8 cellular contexts compared by ENCODE assay signal in the genomic region with DNA sequence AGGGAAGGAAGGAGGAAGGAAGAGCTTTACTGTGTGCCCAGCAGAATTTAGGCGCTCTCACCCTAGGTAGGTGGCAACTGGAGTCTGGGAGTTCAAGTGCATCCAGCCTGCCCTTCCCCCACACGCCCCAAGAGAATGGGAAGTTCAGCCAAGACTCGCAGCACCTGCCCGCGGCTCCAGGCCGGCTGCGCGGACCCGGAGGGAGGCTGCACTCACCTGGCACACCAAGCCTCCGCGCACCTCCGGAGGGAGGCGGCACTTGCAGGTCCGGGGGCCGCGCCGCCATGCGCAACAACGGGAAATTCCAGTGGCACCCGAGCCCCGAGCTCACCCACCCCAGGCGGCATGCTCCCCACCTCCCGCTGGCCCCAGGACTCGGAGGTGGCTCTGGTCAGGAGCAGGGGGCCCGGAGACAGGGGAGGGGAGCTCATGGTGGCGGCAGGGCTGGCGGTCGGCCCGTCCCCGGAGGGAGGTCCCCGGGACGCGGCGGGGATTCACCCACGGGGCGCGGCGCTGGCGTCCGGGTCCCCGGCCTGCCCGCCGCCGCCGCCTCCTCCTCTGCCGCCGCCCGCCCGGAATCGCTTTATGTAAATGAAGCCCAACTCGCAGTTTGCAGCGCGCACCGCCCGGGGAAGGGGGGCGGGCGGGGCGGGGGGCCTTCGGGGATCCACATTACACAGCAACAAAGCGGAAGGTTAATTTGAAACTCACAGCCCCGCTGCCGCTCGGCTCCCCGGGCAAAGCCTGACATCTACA. TPM values are rescaled to one million over a fixed set of nuclear protein-coding genes. Genes with fewer than 3 reads are reported as not detected.
DNase-seq lines count a peak whose midpoint lies in the region; ATAC-seq, FAIRE-seq and TF ChIP-seq lines count a peak whose summit lies in the region.

A gene with protein sequence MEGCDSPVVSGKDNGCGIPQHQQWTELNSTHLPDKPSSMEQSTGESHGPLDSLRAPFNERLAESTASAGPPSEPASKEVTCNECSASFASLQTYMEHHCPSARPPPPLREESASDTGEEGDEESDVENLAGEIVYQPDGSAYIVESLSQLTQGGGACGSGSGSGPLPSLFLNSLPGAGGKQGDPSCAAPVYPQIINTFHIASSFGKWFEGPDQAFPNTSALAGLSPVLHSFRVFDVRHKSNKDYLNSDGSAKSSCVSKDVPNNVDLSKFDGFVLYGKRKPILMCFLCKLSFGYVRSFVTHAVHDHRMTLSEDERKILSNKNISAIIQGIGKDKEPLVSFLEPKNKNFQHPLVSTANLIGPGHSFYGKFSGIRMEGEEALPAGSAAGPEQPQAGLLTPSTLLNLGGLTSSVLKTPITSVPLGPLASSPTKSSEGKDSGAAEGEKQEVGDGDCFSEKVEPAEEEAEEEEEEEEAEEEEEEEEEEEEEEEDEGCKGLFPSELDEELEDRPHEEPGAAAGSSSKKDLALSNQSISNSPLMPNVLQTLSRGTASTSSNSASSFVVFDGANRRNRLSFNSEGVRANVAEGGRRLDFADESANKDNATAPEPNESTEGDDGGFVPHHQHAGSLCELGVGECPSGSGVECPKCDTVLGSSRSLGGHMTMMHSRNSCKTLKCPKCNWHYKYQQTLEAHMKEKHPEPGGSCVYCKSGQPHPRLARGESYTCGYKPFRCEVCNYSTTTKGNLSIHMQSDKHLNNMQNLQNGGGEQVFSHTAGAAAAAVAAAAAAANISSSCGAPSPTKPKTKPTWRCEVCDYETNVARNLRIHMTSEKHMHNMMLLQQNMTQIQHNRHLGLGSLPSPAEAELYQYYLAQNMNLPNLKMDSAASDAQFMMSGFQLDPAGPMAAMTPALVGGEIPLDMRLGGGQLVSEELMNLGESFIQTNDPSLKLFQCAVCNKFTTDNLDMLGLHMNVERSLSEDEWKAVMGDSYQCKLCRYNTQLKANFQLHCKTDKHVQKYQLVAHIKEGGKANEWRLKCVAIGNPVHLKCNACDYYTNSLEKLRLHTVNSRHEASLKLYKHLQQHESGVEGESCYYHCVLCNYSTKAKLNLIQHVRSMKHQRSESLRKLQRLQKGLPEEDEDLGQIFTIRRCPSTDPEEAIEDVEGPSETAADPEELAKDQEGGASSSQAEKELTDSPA (N-terminal part only) (minus strand): TSS at position 593 of the 756 bp plus-strand sequence. CDS start 87,983 bp downstream, outside the sequence.

- CTCF ChIA-PET in mammary epithelial cell (lab: Charles Lee; ENCODE audit: low non-redundant PET), result interaction anchor here (0.5 kb wide), 1 partner anchor 642 kb away, joined by 3 read pairs; no protein-coding TSS in a partner anchor

- H3K4me3 ChIP-seq in mammary epithelial cell (replicated peaks in 1 of 3; ENCODE audit: insufficient read depth in 1 of 3, low read depth in 2 of 3, low read length in 3 of 3) (peak within 1 kb of the TSS; percentile 56 to 74 (median 57)), kidney (ENCODE audit: low read length in 2 of 2) (peak within 1 kb of the TSS; percentile 49 to 68)

- H3K4me1 ChIP-seq in mammary epithelial cell (ENCODE audit: insufficient read depth, low read length) (peaks cover 22% of the 10 kb centered on the region), kidney (ENCODE audit: control insufficient read depth in 1 of 2, insufficient read depth in 1 of 2, low read depth in 1 of 2, low read length in 2 of 2) (peaks cover 10 to 12% of the 10 kb centered on the region in 2 donors)

- H3K27me3 ChIP-seq in mammary epithelial cell (ENCODE audit: insufficient read depth, low read length), result no peaks in the 10 kb centered on the region

- peak within 1 kb of the TSS; percentile 97 for H3K4me2 ChIP-seq in mammary epithelial cell (ENCODE audit: insufficient read depth, low read depth, low read length)

- peak within 1 kb of the TSS; percentile 76 for H2AFZ ChIP-seq in mammary epithelial cell (ENCODE audit: low read depth, low read length)

- in situ Hi-C loops in Caki2 (cut with HindIII; ENCODE audit: low pct_unique_long_range_greater_than_20kb, low sequenced_read_pairs) (no loop called here), mammary epithelial cell (cut with MboI; ENCODE audit: low sequenced_read_pairs in 2 of 2) (no loop called here)

- peak within 1 kb of the TSS; percentile 44 for H3K9ac ChIP-seq in mammary epithelial cell (ENCODE audit: insufficient read depth, low read length)
- peak within 1 kb of the TSS; percentile 45 to 62 for H3K9ac ChIP-seq in kidney (ENCODE audit: low read length in 2 of 2)

- TF ChIP-seq CTCF in mammary epithelial cell (conservative IDR thresholded peaks at IDR 0.05 in 1 of 2, IDR thresholded peaks at IDR 0.05 in 1 of 2; ENCODE audit: extremely low read depth in 1 of 2, insufficient read depth in 1 of 2, low read depth in 1 of 2, low read length in 2 of 2) (peak in 1 of 2 donors; percentile 9), kidney (IDR thresholded peaks at IDR 0.05; ENCODE audit: borderline replicate concordance, extremely low read depth, insufficient read depth) (no peak)

- no peaks in the 10 kb centered on the region for H3K9me3 ChIP-seq in mammary epithelial cell (replicated peaks; ENCODE audit: insufficient read depth, low read length)
- H3K9me3 ChIP-seq in kidney (ENCODE audit: control insufficient read depth in 1 of 2, low read length in 2 of 2), result no peaks in the 10 kb centered on the region

- ATAC-seq in GM19035 (IDR thresholded peaks at IDR 0.05; ENCODE audit: unreplicated experiment) (peak; percentile 69), HG03139 (IDR thresholded peaks at IDR 0.05; ENCODE audit: unreplicated experiment) (peak; percentile 70)

- no peaks in the 10 kb centered on the region for H4K20me1 ChIP-seq in mammary epithelial cell (ENCODE audit: insufficient read depth, low read length)

- peaks cover 86% of the 10 kb centered on the region for H3K79me2 ChIP-seq in mammary epithelial cell (ENCODE audit: insufficient read depth, low read length)

- peak; percentile 61 for DNase-seq in Caki2 (ENCODE audit: low read depth)
- DNase-seq in RKO (ENCODE audit: low spot score), result peak; percentile 70
- DNase-seq in mammary epithelial cell, result peak; percentile 70
- peak; percentile 91 for DNase-seq in kidney
- peak; percentile 18 for DNase-seq in stimulated activated CD4-positive, alpha-beta T cell treated with anti-CD3 and anti-CD28 coated beads, Interleukin-4, amount 100 ng/mL, for 24 hours
- no peak for DNase-seq in NK-92 (lab: John Stamatoyannopoulos, UW; ENCODE audit: unreplicated experiment)

- intact Hi-C loops in mammary epithelial cell (cut with micrococcal nuclease) (loop anchor here (1.0 to 5.0 kb wide), 6 partner anchors 58 to 545 kb away; no protein-coding TSS in a partner anchor), kidney (cut with DNase I) (no loop called here)

- H3K36me3 ChIP-seq in mammary epithelial cell (ENCODE audit: insufficient read depth, low read length) (no peaks in the 10 kb centered on the region), kidney (ENCODE audit: control insufficient read depth in 1 of 2, insufficient read depth in 2 of 2, low read length in 2 of 2) (no peaks in the 10 kb centered on the region)

- FAIRE-seq in kidney (lab: Jason Lieb, UNC), result no peak

- no TSS peak for BruUV-seq in mammary epithelial cell (replicated peaks; lab: Mats Ljungman, UMichigan)

- dilution Hi-C loops in mammary epithelial cell (cut with HindIII; ENCODE audit: low sequenced_read_pairs), result no loop called here

- H3K27ac ChIP-seq in mammary epithelial cell (ENCODE audit: insufficient read depth, low read depth, low read length) (peak within 1 kb of the TSS; percentile 34), kidney (ENCODE audit: low read depth in 2 of 2, low read length in 2 of 2) (peak within 1 kb of the TSS; percentile 88 to 94)

- WGBS in mammary epithelial cell (ENCODE audit: low coverage, missing lambda C conversion rate), result 3% methylated on average over 16 of the region's 64 CpGs

RNA-seq across cellular contexts. Expression of the gene that starts here (rescaled TPM):
- 1.3 and 1.6 TPM in 2 replicates for total RNA-seq in Caki2 (2014; rRNA removed; shearing (Covaris generic); ENCODE audit: low replicate concordance)
- total RNA-seq in mammary epithelial cell (10 to 100 TPM in 1 of 2 donors, 1 to 10 TPM in 1; 6.7 to 11.3 TPM), kidney (29.3 TPM)
- polyA plus RNA-seq in mammary epithelial cell (1.5 TPM), kidney (ENCODE audit: insufficient read depth, low read depth, low replicate concordance) (2.3 TPM)
- 11.4 TPM for polyA minus RNA-seq in mammary epithelial cell
